8 cellular contexts compared by ENCODE assay signal in the genomic region with DNA sequence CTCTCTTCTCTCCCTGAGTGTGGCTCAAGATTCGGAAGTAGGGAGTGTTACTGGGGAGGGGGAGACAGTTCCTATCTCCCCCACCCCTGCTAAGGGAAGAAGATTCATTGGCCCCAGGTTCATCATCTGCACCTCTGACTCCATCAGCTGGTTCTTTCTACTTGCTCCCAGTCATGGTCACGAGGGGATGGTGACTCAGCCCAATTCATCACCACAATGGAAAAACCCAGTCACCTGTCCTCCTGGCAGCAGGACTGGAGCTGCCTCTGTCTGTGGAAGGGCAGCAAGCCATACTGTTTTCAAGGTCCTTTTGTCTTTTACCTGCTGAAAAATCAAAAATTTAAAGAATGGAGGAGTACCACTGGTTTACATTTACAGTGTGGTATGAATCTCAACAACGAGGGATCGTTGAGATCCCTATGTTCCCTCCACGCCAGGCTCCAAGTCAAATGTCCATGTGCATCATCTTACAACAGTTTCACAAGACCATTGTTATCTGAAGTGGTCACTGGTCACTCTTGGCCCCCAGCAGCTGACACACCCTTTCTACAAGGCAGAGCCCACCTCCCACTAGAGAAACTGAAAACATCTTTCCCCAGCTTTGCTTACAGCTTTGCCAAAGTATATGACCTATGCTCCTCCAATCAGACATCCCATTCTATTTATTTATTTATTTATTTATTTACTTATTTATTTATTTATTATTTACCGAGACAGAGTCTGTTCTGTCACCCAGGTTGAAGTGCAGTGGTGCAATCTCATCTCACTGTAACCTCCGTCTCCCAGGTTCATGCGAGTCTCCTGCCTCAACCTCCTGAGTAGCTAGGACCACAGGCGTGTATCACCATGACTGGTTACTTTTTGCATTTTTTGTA. TPM values are rescaled to one million over a fixed set of nuclear protein-coding genes. Genes with fewer than 3 reads are reported as not detected.
A peak's percentile ranks its signal among the peaks of the same experiment; 100 is the strongest.
DNase-seq lines count a peak whose midpoint lies in the region; ATAC-seq and TF ChIP-seq lines count a peak whose summit lies in the region.

No MANE protein-coding gene starts in this region.

- no peaks in the 10 kb centered on the region for H3K36me3 Mint-ChIP-seq in activated naive CD4-positive, alpha-beta T cell treated with anti-CD3 and anti-CD28 coated beads, Interleukin-2, amount 50 U/mL, for 72 hours
- H3K36me3 Mint-ChIP-seq in natural killer cell: no peaks in the 10 kb centered on the region

- intact Hi-C loops in natural killer cell (cut with micrococcal nuclease): no loop called here

- ATAC-seq in activated naive CD4-positive, alpha-beta T cell treated with anti-CD3 and anti-CD28 coated beads, Interleukin-2, amount 50 U/mL, for 72 hours: peak; percentile 91 to 97
- ATAC-seq in natural killer cell (no peak), HG03159 (IDR thresholded peaks at IDR 0.05; ENCODE audit: unreplicated experiment) (no peak)

- peaks cover 16 to 17% of the 10 kb centered on the region in 2 donors for H3K27me3 Mint-ChIP-seq in natural killer cell (ENCODE audit: low read depth in 2 of 2)

- H3K9me3 Mint-ChIP-seq in activated naive CD4-positive, alpha-beta T cell treated with anti-CD3 and anti-CD28 coated beads, Interleukin-2, amount 50 U/mL, for 72 hours: no peaks in the 10 kb centered on the region
- H3K9me3 Mint-ChIP-seq in natural killer cell: no peaks in the 10 kb centered on the region

- H3K27ac Mint-ChIP-seq in activated naive CD4-positive, alpha-beta T cell treated with anti-CD3 and anti-CD28 coated beads, Interleukin-2, amount 50 U/mL, for 72 hours: peak overlapping the region; percentile 30 to 70
- no peak overlapping the region for H3K27ac Mint-ChIP-seq in natural killer cell

- peaks cover under 1 to 2% of the 10 kb centered on the region in 2 donors for H3K4me1 Mint-ChIP-seq in natural killer cell

- TF ChIP-seq CTCF in natural killer cell (IDR thresholded peaks at IDR 0.05): no peak

- DNase-seq in COLO829 (ENCODE audit: low spot score) (peak; percentile 36), HPDE6-E6E7 (ENCODE audit: extremely low spot score) (peak; percentile 84), non-pigmented ciliary epithelial cell (ENCODE audit: low read depth) (peak; percentile 32), retina (no peak), DMS153 treated with DMSO at 0.1 percent for 48 hours (lab: John Stamatoyannopoulos, UW; ENCODE audit: unreplicated experiment) (no peak), natural killer cell (no peak)
- peak; percentile 65 to 72 for DNase-seq in activated naive CD4-positive, alpha-beta T cell treated with anti-CD3 and anti-CD28 coated beads, Interleukin-2, amount 50 U/mL, for 72 hours (ENCODE audit: low spot score in 2 of 2)

- H3K4me3 Mint-ChIP-seq in natural killer cell: no peak overlapping the region

RNA-seq across cellular contexts. Expression of a gene that starts 40.4 kb away (rescaled TPM):
- 10 to 100 TPM in 1 of 2 donors, 1 to 10 TPM in 1; 4.7 to 15.6 TPM for total RNA-seq in activated naive CD4-positive, alpha-beta T cell treated with anti-CD3 and anti-CD28 coated beads, Interleukin-2, amount 50 U/mL, for 72 hours
- not detected for total RNA-seq in natural killer cell

RNA-seq across cellular contexts. Expression of a gene that starts 55.7 kb away (rescaled TPM):
- total RNA-seq in activated naive CD4-positive, alpha-beta T cell treated with anti-CD3 and anti-CD28 coated beads, Interleukin-2, amount 50 U/mL, for 72 hours: 10 to 100 TPM; 10.6 to 13.9 TPM
- 10 to 100 TPM; 20.3 to 34.5 (median 21.3) TPM for total RNA-seq in natural killer cell

Comparison
In these comparisons a context has a peak if more than half of its experiments do, and no peak if none do; other contexts are left out.
1. DNase-seq: peak in COLO829 (single experiment), HPDE6-E6E7 (single experiment), activated naive CD4-positive, alpha-beta T cell treated with anti-CD3 and anti-CD28 coated beads, Interleukin-2, amount 50 U/mL, for 72 hours (2 of 2) and non-pigmented ciliary epithelial cell (single experiment); none in retina (single experiment), DMS153 treated with DMSO at 0.1 percent for 48 hours (single experiment) and natural killer cell (single experiment).
2. ATAC-seq: peak in activated naive CD4-positive, alpha-beta T cell treated with anti-CD3 and anti-CD28 coated beads, Interleukin-2, amount 50 U/mL, for 72 hours (2 of 2); none in natural killer cell (0 of 3) and HG03159 (single experiment).
3. H3K27ac Mint-ChIP-seq: peak in activated naive CD4-positive, alpha-beta T cell treated with anti-CD3 and anti-CD28 coated beads, Interleukin-2, amount 50 U/mL, for 72 hours (2 of 2); none in natural killer cell (0 of 2).
4. RNA of a gene that starts 40.4 kb away (total RNA-seq): 4.7 to 15.6 TPM in activated naive CD4-positive, alpha-beta T cell treated with anti-CD3 and anti-CD28 coated beads, Interleukin-2, amount 50 U/mL, for 72 hours; not detected in natural killer cell; every median in the first group is over 4 times any median in the second.